18 cellular contexts compared by ENCODE assay signal in the genomic region with DNA sequence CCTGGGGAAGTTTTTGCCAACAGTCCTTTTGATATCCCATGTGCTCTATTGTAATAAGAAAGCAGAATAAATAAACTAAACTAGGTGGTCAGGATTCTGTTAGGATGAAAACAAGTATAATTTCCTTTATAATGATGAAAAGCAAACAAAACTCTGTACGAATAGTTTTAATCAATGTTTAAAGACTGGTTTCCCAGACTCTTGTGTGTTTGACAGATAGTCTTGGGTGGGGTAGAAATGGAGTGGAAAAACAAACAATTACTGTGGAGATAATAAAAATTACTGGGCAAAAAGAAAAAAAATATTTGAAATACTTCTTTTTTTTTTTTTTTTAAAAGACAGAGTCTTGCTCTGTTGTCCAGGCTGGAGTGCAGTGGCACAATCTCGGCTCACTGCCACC.
"Had no signal": no experiment of that assay in that cellular context is flagged by ENCODE, and none has a peak within 500 bp of the region (broad histone marks: within the 10 kb centered on the region; RNA-seq: fewer than 3 reads in every experiment).

No MANE protein-coding gene starts in this region.

- H3K27ac ChIP-seq: PC-9, Peyer's patch, SK-N-MC had no signal

- H3K36me3 ChIP-seq: Peyer's patch, SJSA1 had no signal

- H3K9me3 ChIP-seq: Peyer's patch, SJSA1 had no signal

- H3K27me3 ChIP-seq: Peyer's patch, SJSA1 had no signal

- H3K4me1 ChIP-seq: Peyer's patch had no signal

- DNase-seq: KBM-7; MV-4-11; NCI-H1048; NCI-H1694; NCI-H2171; NCI-H226; NCI-H446; NCI-H510A; NCI-H526; NK-92 treated with Interleukin-12 subunit alpha and Interleukin-12 subunit beta, amount 100 ng/mL, for 24 hours; PC-9; Peyer's patch; Right ventricle myocardium superior; RPMI8226; SIG-M5; T-helper 2 cell had no signal

- H3K4me3 ChIP-seq: PC-9, Peyer's patch, SJSA1, SK-N-MC had no signal
